ENCODE assay signal across 8 cellular contexts in the genomic region with DNA sequence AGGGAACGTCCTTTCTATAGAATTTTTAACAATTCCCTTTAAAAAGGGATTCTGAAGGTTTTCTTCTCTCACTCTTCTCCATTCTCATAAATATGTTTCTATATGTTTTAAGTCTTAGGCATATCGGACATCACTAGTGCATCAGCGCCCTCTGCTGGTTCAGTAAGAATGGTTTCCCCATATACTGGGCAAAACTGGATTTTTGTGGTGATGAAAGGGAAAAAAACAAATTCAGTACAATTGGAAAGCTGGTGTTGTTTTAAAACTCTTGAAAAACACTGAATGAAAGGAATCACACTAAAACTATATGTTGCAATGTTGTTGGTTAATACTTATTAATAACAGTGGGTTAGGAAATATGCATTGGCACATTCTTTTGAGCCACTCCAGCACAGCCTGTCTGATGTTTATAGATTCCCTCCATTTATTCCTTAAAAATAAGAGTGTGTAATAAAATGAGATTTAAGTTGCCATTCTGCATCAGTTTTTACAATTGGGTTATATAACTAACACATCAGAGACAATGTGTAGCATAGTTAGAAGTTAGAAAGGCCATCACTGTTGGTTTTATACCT. TPM values are rescaled to one million over a fixed set of nuclear protein-coding genes. Genes with fewer than 3 reads are reported as not detected.
DNase-seq lines count a peak whose midpoint lies in the region; ATAC-seq and TF ChIP-seq lines count a peak whose summit lies in the region.

No MANE protein-coding gene starts in this region.

- H3K4me3 ChIP-seq in DND-41 (ENCODE audit: low read depth in 1 of 2, low read length in 2 of 2) (no peak overlapping the region), fibroblast of the aortic adventitia (ENCODE audit: low read depth, low read length) (no peak overlapping the region), tibial artery (no peak overlapping the region)

- H3K36me3 ChIP-seq in DND-41 (ENCODE audit: insufficient read depth, low read length) (peaks cover 30% of the 10 kb centered on the region), tibial artery (peaks cover 0 to 20% (median 1%) of the 10 kb centered on the region in 3 donors)

- no peak overlapping the region for H3K27ac ChIP-seq in DND-41 (ENCODE audit: low read length)
- H3K27ac ChIP-seq in tibial artery: no peak overlapping the region

- H3K27me3 ChIP-seq in DND-41 (ENCODE audit: insufficient read depth, low read length, poor library complexity) (no peaks in the 10 kb centered on the region), tibial artery (no peaks in the 10 kb centered on the region)

- no peak overlapping the region for H2AFZ ChIP-seq in DND-41 (ENCODE audit: low read depth, low read length)

- H3K9me3 ChIP-seq in DND-41 (ENCODE audit: insufficient read depth, low read length, severe bottlenecking): no peaks in the 10 kb centered on the region
- H3K9me3 ChIP-seq in tibial artery: no peaks in the 10 kb centered on the region

- peaks cover 6% of the 10 kb centered on the region; the same call in 1 of the 2 replicates for H3K79me2 ChIP-seq in DND-41 (ENCODE audit: insufficient read depth, low read length)

- H3K4me1 ChIP-seq in DND-41 (ENCODE audit: insufficient read depth, low read length) (no peaks in the 10 kb centered on the region), tibial artery (no peaks in the 10 kb centered on the region)

- TF ChIP-seq CTCF in DND-41 (IDR thresholded peaks at IDR 0.05; ENCODE audit: borderline replicate concordance, extremely low read depth, low read length, poor library complexity, severe bottlenecking): peak; percentile 84
- TF ChIP-seq CTCF in fibroblast of the aortic adventitia (IDR thresholded peaks at IDR 0.05; ENCODE audit: insufficient read depth, low read length): peak; percentile 74
- TF ChIP-seq CTCF in omental fat pad (IDR thresholded peaks at IDR 0.05): peak in 1 of 3 donors; percentile 49
- TF ChIP-seq CTCF in tibial artery (IDR thresholded peaks at IDR 0.05): peak; percentile 76 to 80

- H3K9ac ChIP-seq in DND-41 (ENCODE audit: low read depth, low read length): no peak overlapping the region

- H4K20me1 ChIP-seq in DND-41 (ENCODE audit: insufficient read depth, low read length): no peaks in the 10 kb centered on the region

- peak; percentile 94 for ATAC-seq in DND-41 (ENCODE audit: insufficient read depth, low read depth)
- ATAC-seq in GM21576 (IDR thresholded peaks at IDR 0.05; ENCODE audit: unreplicated experiment): peak; percentile 86
- no peak for ATAC-seq in omental fat pad (ENCODE audit: low FRiP score)

- intact Hi-C loops in tibial artery (cut with DNase I; ENCODE audit: low total_unique reads): loop anchor here (5.0 kb wide), 1 partner anchor 147 kb away; no protein-coding TSS in a partner anchor

- DNase-seq in DND-41 (peak; percentile 72), Kasumi-1 (lab: John Stamatoyannopoulos, UW) (peak; percentile 89 to 92), RKO (ENCODE audit: low spot score) (peak; percentile 82), fibroblast of the aortic adventitia (ENCODE audit: low read depth) (peak; percentile 91), omental fat pad (ENCODE audit: low spot score) (peak; percentile 78), tibial artery (peak; percentile 66 to 67)
- DNase-seq in activated T-cell treated with anti-CD3 and anti-CD28 coated beads, Interleukin-2, amount 50 U/mL, for 48 hours: peak; percentile 70

- H3K4me2 ChIP-seq in DND-41 (ENCODE audit: insufficient read depth, low read length): no peak overlapping the region

RNA-seq across cellular contexts. Expression of a gene that starts 15.8 kb away (rescaled TPM):
- 22.6 and 32.8 TPM in 2 replicates for total RNA-seq in fibroblast of the aortic adventitia (ENCODE audit: low replicate concordance)
- 10 to 100 TPM in 3 of 4 donors, 1 to 10 TPM in 1; 9.6 to 18.4 (median 12.6) TPM for total RNA-seq in omental fat pad

RNA-seq across cellular contexts. Expression of a gene that starts 16.0 kb away (rescaled TPM):
- total RNA-seq in fibroblast of the aortic adventitia (ENCODE audit: low replicate concordance): 7.5 and 13.3 TPM in 2 replicates
- 10 to 100 TPM in 2 of 4 donors, 1 to 10 TPM in 2; 8.3 to 13.2 (median 9.7) TPM for total RNA-seq in omental fat pad
